In the genomic region with DNA sequence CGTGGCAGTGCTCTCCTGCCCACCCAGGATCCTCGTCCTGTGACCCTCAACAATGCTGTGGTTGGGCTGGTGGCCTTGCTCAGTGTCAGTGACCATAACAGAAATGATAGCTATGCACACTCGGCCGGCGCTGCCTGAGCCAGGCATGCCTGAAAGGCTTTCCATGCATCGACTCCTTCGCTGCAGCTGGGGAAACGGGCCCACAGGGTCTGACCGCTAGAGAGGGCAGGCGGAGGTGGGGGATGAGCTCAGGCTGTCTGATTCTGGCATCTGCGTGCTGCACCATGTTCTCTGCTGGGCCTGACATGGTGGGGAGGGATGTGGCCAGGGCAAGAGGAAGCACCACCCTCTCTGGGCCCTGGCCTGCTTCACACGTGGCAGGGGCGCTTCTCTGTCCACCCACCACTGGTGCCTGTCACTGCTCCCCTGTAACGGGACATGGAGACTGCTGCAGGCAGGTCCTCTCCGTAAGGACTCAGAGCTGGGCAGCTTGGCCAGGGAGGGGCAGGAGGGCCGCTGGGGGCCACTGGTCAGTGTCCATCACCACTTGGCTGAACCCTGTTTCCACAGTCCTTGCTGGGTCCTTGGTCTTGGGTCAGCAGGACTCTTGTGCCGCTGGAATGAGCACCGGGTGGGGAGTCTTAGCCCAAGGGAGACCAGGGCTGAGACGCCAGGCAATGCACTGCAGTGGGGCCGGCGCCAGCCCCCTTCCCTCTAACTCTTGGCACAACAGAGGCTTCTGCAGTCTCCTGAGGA, we compare ENCODE assay signal across 1 cellular context.
TF ChIP-seq lines count a peak whose summit lies in the region.

No MANE protein-coding gene starts in this region.

TF ChIP-seq in SK-N-SH, 30 proteins besides CTCF, POLR2A, EP300 and RAD21 (continued from another document):
- TF ChIP-seq FOSL2 (IDR thresholded peaks at IDR 0.05; ENCODE audit: borderline replicate concordance, low read depth) (no peak), YY1 (IDR thresholded peaks at IDR 0.05; ENCODE audit: low read depth) (no peak), EZH2phosphoT487 (IDR thresholded peaks at IDR 0.05; ENCODE audit: borderline replicate concordance, low read depth) (no peak), POLR2AphosphoS5 (IDR thresholded peaks at IDR 0.05; ENCODE audit: low read depth, low read length) (no peak)
- TF ChIP-seq, protein P1, sequence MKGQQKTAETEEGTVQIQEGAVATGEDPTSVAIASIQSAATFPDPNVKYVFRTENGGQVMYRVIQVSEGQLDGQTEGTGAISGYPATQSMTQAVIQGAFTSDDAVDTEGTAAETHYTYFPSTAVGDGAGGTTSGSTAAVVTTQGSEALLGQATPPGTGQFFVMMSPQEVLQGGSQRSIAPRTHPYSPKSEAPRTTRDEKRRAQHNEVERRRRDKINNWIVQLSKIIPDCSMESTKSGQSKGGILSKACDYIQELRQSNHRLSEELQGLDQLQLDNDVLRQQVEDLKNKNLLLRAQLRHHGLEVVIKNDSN (IDR thresholded peaks at IDR 0.05; ENCODE audit: borderline replicate concordance, low read depth): no peak
